21 cellular contexts compared by ENCODE assay signal in genomic region chr1:56024155-56024554, GRCh38.
"Had no signal": no experiment of that assay in that cellular context is flagged by ENCODE, and none has a peak within 500 bp of the region (broad histone marks: within the 10 kb centered on the region; RNA-seq: fewer than 3 reads in every experiment).

No MANE protein-coding gene starts in this region.

- H3K27me3 ChIP-seq: adrenal gland, SJSA1 had no signal

- H3K27ac ChIP-seq: adrenal gland, SJSA1 had no signal

- H3K4me3 Mint-ChIP-seq: activated CD8-positive, alpha-beta T cell treated with anti-CD3 and anti-CD28 coated beads for 36 hours; activated naive CD8-positive, alpha-beta T cell treated with anti-CD3 and anti-CD28 coated beads, Interleukin-2, amount 10 ng/mL, durations not matched to agents 7 days and 5 days; T-helper 2 cell treated with Interferon-gamma antibody and Interleukin-4, amounts not matched to agents 5 μg/mL and 100 μg/mL, for 36 hours had no signal

- ATAC-seq: activated CD4-positive, CD25-positive, alpha-beta regulatory T cell treated with anti-CD3 and anti-CD28 coated beads, Interleukin-2, amount 50 U/mL, for 24 hours; activated CD8-positive, alpha-beta T cell treated with anti-CD3 and anti-CD28 coated beads for 36 hours; SK-N-SH treated with all-trans-retinoic acid at 6 μM for 48 hours had no signal

- H3K4me1 ChIP-seq: adrenal gland, SJSA1 had no signal

- H3K9me3 Mint-ChIP-seq: activated CD8-positive, alpha-beta T cell treated with anti-CD3 and anti-CD28 coated beads for 36 hours had no signal

- DNase-seq: activated CD4-positive, alpha-beta T cell treated with anti-CD3 and anti-CD28 coated beads for 4 hours; activated CD8-positive, alpha-beta memory T cell treated with anti-CD3 and anti-CD28 coated beads, Interleukin-2, amount 50 U/mL, for 4 hours; activated CD8-positive, alpha-beta T cell treated with anti-CD3 and anti-CD28 coated beads for 36 hours; activated naive CD4-positive, alpha-beta T cell treated with anti-CD3 and anti-CD28 coated beads, Interleukin-2, amount 50 U/mL, for 16 hours; activated naive CD8-positive, alpha-beta T cell treated with anti-CD3 and anti-CD28 coated beads, Interleukin-2, amount 10 ng/mL, durations not matched to agents 7 days and 5 days; adrenal gland; anterior cingulate cortex; central memory CD4-positive, alpha-beta T cell; NCI-H1105 treated with DMSO at 0.1 percent for 48 hours; NCI-H146; NCI-H187 treated with DMSO at 0.1 percent for 48 hours; NCI-H2081 treated with DMSO at 0.1 percent for 48 hours; NCI-H446; NCI-H524; RPMI8226; SHP77; SW 1271 had no signal

- H3K27ac Mint-ChIP-seq: activated CD8-positive, alpha-beta T cell treated with anti-CD3 and anti-CD28 coated beads for 36 hours; activated naive CD8-positive, alpha-beta T cell treated with anti-CD3 and anti-CD28 coated beads, Interleukin-2, amount 10 ng/mL, durations not matched to agents 7 days and 5 days; T-helper 2 cell treated with Interferon-gamma antibody and Interleukin-4, amounts not matched to agents 5 μg/mL and 100 μg/mL, for 36 hours had no signal

- H3K36me3 Mint-ChIP-seq: activated naive CD8-positive, alpha-beta T cell treated with anti-CD3 and anti-CD28 coated beads, Interleukin-2, amount 10 ng/mL, durations not matched to agents 7 days and 5 days had no signal

- H3K4me3 ChIP-seq: adrenal gland, SJSA1 had no signal

- H3K9me3 ChIP-seq: adrenal gland, SJSA1 had no signal

- H3K27me3 Mint-ChIP-seq: activated CD8-positive, alpha-beta T cell treated with anti-CD3 and anti-CD28 coated beads for 36 hours had no signal

- H3K36me3 ChIP-seq: adrenal gland, SJSA1 had no signal

- H3K4me1 Mint-ChIP-seq: activated naive CD8-positive, alpha-beta T cell treated with anti-CD3 and anti-CD28 coated beads, Interleukin-2, amount 10 ng/mL, durations not matched to agents 7 days and 5 days had no signal
